ENCODE assay signal across 1 cellular context in the genomic region with DNA sequence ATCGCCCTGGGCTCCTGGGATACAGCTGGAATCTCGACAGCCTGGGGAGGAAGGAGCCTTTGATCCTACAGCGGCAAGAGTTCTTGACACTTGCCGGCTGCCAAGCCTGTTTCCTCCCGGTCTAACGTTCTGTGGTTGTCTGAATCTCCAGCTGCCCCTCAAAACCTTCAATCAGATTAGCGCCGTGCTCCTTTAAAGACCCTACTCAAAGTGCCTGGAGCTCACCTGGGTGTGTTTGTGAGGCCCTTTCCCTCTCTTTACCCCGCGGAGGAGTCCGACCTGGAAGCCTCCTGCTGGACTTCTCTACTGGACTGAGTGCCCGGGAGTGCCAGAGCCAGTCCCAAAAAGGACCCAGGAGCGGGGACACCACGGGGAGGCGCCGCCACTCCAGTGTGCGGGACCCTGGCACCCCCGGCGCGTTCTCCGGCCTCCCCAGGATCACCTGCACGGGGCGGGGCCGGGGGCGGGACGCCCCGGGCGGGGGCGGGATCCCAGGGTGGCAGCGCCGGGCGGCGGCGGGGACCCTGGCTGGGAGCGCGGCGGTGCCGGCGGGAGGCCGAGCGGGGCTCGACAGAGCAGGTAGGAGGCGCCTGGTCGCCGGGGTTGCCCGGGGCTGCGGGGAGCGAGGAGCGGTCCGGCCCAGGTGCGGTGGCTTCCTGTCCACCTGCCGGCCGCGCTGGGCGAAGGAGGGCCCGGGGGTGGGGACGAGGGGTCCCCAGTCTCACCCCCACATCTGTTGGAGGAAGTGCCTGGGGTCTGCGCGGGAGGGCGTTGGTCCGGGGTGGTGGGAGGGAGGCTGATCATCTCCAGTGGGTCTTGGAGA.
TF ChIP-seq lines count a peak whose summit lies in the region.

A gene with protein sequence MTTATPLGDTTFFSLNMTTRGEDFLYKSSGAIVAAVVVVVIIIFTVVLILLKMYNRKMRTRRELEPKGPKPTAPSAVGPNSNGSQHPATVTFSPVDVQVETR (plus strand): TSS at position 497 of the 823 bp plus-strand sequence. CDS start 39,344 bp downstream, outside the sequence.

TF ChIP-seq in IMR-90, 13 proteins besides CTCF, POLR2A, EP300 and RAD21:
- TF ChIP-seq MAFK (IDR thresholded peaks at IDR 0.05; ENCODE audit: low read depth, low read length) (no peak), MXI1 (IDR thresholded peaks at IDR 0.05; ENCODE audit: borderline replicate concordance, low read depth, low read length) (no peak), RCOR1 (IDR thresholded peaks at IDR 0.05; ENCODE audit: insufficient replicate concordance, low read length) (no peak), CHD1 (IDR thresholded peaks at IDR 0.05; ENCODE audit: low read depth, low read length) (no peak), RFX5 (IDR thresholded peaks at IDR 0.05; ENCODE audit: low read depth, low read length) (no peak), CEBPB (IDR thresholded peaks at IDR 0.05; ENCODE audit: low read depth, low read length) (no peak), FOS (IDR thresholded peaks at IDR 0.05; ENCODE audit: low read depth, low read length) (no peak), BHLHE40 (IDR thresholded peaks at IDR 0.05; ENCODE audit: low read depth, low read length) (no peak), NFE2L2 (IDR thresholded peaks at IDR 0.05; ENCODE audit: low read depth, low read length) (no peak), MAZ (IDR thresholded peaks at IDR 0.05; ENCODE audit: borderline replicate concordance, low read depth, low read length) (no peak), SMC3 (IDR thresholded peaks at IDR 0.05; ENCODE audit: low read depth, low read length) (no peak)
- TF ChIP-seq, protein P1, sequence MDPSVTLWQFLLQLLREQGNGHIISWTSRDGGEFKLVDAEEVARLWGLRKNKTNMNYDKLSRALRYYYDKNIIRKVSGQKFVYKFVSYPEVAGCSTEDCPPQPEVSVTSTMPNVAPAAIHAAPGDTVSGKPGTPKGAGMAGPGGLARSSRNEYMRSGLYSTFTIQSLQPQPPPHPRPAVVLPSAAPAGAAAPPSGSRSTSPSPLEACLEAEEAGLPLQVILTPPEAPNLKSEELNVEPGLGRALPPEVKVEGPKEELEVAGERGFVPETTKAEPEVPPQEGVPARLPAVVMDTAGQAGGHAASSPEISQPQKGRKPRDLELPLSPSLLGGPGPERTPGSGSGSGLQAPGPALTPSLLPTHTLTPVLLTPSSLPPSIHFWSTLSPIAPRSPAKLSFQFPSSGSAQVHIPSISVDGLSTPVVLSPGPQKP (IDR thresholded peaks at IDR 0.05; ENCODE audit: borderline replicate concordance, low read depth, low read length), result no peak
- TF ChIP-seq, protein P2, sequence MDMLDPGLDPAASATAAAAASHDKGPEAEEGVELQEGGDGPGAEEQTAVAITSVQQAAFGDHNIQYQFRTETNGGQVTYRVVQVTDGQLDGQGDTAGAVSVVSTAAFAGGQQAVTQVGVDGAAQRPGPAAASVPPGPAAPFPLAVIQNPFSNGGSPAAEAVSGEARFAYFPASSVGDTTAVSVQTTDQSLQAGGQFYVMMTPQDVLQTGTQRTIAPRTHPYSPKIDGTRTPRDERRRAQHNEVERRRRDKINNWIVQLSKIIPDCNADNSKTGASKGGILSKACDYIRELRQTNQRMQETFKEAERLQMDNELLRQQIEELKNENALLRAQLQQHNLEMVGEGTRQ (IDR thresholded peaks at IDR 0.05; ENCODE audit: low read depth, low read length), result no peak
